24 cellular contexts compared by ENCODE assay signal in the genomic region with DNA sequence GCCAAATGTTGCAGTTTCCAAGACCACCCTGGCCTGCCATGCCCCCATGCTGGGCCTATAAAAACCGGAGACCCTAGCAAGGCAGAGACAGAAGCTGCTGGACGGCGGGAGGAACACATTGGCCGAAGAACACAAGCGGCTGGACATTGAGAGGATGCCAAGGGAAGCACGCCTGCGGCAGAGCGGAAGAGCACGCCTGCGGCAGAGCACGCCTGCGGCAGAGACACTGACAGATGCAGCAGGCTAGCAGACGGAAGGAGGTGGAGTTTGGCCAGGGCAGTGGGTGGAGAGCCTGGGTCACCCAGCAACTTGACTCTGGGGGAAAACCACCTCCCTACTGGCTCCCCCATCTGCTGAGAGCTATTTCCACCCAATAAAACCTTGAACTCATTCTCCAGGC.
"Had no signal": no experiment of that assay in that cellular context is flagged by ENCODE, and none has a peak within 500 bp of the region (broad histone marks: within the 10 kb centered on the region; RNA-seq: fewer than 3 reads in every experiment).

No MANE protein-coding gene starts in this region.

- H3K9me3 ChIP-seq: gastroesophageal sphincter, heart right ventricle, tibial nerve, uterus had no signal

- H3K27me3 Mint-ChIP-seq: activated CD8-positive, alpha-beta T cell treated with anti-CD3 and anti-CD28 coated beads for 36 hours; activated naive CD8-positive, alpha-beta T cell treated with anti-CD3 and anti-CD28 coated beads, Interleukin-2, amount 50 U/mL, for 24 hours; brain; memory B cell; T-cell had no signal

- H3K4me1 Mint-ChIP-seq: memory B cell had no signal

- H3K36me3 Mint-ChIP-seq: brain, memory B cell, natural killer cell, T-cell, WTC11 had no signal

- H3K4me1 ChIP-seq: uterus had no signal

- H3K27ac Mint-ChIP-seq: activated CD8-positive, alpha-beta T cell treated with anti-CD3 and anti-CD28 coated beads for 36 hours; activated naive CD4-positive, alpha-beta T cell treated with anti-CD3 and anti-CD28 coated beads for 36 hours; activated naive CD8-positive, alpha-beta T cell treated with anti-CD3 and anti-CD28 coated beads, Interleukin-2, amount 50 U/mL, for 24 hours; activated T-helper 2 cell treated with anti-CD3 and anti-CD28 coated beads, Interferon-gamma antibody, Interleukin-2, Interleukin-4, amounts not matched to agents 10 μg/mL and 5 μg/mL and 100 μg/mL, durations not matched to agents 14 hours and 24 hours and 36 hours; memory B cell; natural killer cell; T-cell; WTC11 had no signal

- DNase-seq: activated CD4-positive, alpha-beta T cell treated with anti-CD3 and anti-CD28 coated beads for 48 hours; activated CD8-positive, alpha-beta T cell treated with anti-CD3 and anti-CD28 coated beads for 36 hours; activated naive CD4-positive, alpha-beta T cell treated with anti-CD3 and anti-CD28 coated beads for 36 hours; activated naive CD8-positive, alpha-beta T cell treated with anti-CD3 and anti-CD28 coated beads, Interleukin-2, amount 50 U/mL, for 24 hours; activated T-cell treated with anti-CD3 and anti-CD28 coated beads, Interleukin-2, amount 50 U/mL, for 1 hour; anterior cingulate cortex; central memory CD4-positive, alpha-beta T cell; effector CD4-positive, alpha-beta T cell; heart right ventricle; natural killer cell; nucleus accumbens; stimulated activated CD4-positive, alpha-beta T cell treated with anti-CD3 and anti-CD28 coated beads, Interleukin-12 subunit alpha, Interleukin-12 subunit beta, amount 100 ng/mL, for 4 hours; stimulated activated CD4-positive, alpha-beta T cell treated with anti-CD3 and anti-CD28 coated beads, Interleukin-1b, Interleukin-23, amount 100 ng/mL, for 48 hours; stimulated activated CD8-positive, alpha-beta memory T cell treated with anti-CD3 and anti-CD28 coated beads, Interleukin-4, amount 100 ng/mL, for 48 hours; stimulated activated naive CD8-positive, alpha-beta T cell treated with anti-CD3 and anti-CD28 coated beads, Interleukin-15, Interleukin-2, amounts not matched to agents 100 U/mL and 50 U/mL, for 24 hours; T-cell; uterus had no signal

- ATAC-seq: activated CD8-positive, alpha-beta T cell treated with anti-CD3 and anti-CD28 coated beads for 36 hours; activated naive CD8-positive, alpha-beta T cell treated with anti-CD3 and anti-CD28 coated beads, Interleukin-2, amount 50 U/mL, for 24 hours; gastroesophageal sphincter; heart right ventricle; natural killer cell; stimulated activated naive CD8-positive, alpha-beta T cell treated with anti-CD3 and anti-CD28 coated beads, Interleukin-15, Interleukin-2, amounts not matched to agents 100 U/mL and 50 U/mL, for 24 hours; T-cell; WTC11 had no signal

- H3K27ac ChIP-seq: coronary artery, gastroesophageal sphincter, heart right ventricle, tibial nerve, uterus had no signal

- H3K36me3 ChIP-seq: gastroesophageal sphincter, heart right ventricle, tibial nerve, uterus had no signal

- H3K9me3 Mint-ChIP-seq: activated CD8-positive, alpha-beta T cell treated with anti-CD3 and anti-CD28 coated beads for 36 hours; activated naive CD4-positive, alpha-beta T cell treated with anti-CD3 and anti-CD28 coated beads for 36 hours; activated naive CD8-positive, alpha-beta T cell treated with anti-CD3 and anti-CD28 coated beads, Interleukin-2, amount 50 U/mL, for 24 hours; activated T-helper 2 cell treated with anti-CD3 and anti-CD28 coated beads, Interferon-gamma antibody, Interleukin-2, Interleukin-4, amounts not matched to agents 10 μg/mL and 5 μg/mL and 100 μg/mL, durations not matched to agents 14 hours and 24 hours and 36 hours; memory B cell; natural killer cell; T-cell; WTC11 had no signal

- H3K4me3 ChIP-seq: coronary artery, gastroesophageal sphincter, heart right ventricle, tibial nerve, uterus had no signal

- H3K27me3 ChIP-seq: gastroesophageal sphincter, heart right ventricle, tibial nerve, uterus had no signal

- H3K4me3 Mint-ChIP-seq: activated CD8-positive, alpha-beta T cell treated with anti-CD3 and anti-CD28 coated beads for 36 hours; activated naive CD4-positive, alpha-beta T cell treated with anti-CD3 and anti-CD28 coated beads for 36 hours; activated naive CD8-positive, alpha-beta T cell treated with anti-CD3 and anti-CD28 coated beads, Interleukin-2, amount 50 U/mL, for 24 hours; brain; memory B cell; natural killer cell; T-cell; WTC11 had no signal
